Comparison of ENCODE assay signal across 22 cellular contexts in the genomic region with DNA sequence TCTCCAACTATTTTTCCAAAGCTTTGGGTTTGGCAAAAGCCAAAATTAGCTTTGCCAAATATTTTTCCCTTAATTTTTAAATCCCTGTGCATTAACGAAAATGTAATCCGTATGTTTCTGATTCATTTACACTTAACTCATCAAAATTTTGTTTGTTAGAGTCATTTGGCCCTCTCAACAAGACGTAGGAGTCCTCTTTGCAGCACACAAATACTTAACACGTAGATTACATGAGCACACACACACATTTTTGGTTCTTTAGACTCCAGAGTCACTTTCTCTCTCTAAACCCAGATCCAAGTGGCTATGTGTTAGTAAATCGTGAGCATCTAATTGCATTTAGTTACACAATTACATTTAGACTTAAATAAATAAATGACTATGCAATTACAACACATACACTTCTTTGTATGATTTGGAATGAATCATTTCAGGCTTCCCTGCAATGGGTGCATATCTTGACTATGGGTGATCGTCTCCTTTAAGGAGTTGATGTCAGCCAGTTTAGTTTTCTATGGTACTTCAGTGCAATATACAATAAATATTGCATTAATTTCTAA.
"Had no signal": no experiment of that assay in that cellular context is flagged by ENCODE, and none has a peak within 500 bp of the region (broad histone marks: within the 10 kb centered on the region; RNA-seq: fewer than 3 reads in every experiment).

No MANE protein-coding gene starts in this region.

- ATAC-seq: activated CD8-positive, alpha-beta memory T cell treated with anti-CD3 and anti-CD28 coated beads, Interleukin-2, amount 10 ng/mL, durations not matched to agents 7 days and 5 days; activated CD8-positive, alpha-beta T cell treated with anti-CD3 and anti-CD28 coated beads for 36 hours; activated naive CD8-positive, alpha-beta T cell treated with anti-CD3 and anti-CD28 coated beads, Interleukin-2, amount 50 U/mL, for 24 hours; foreskin keratinocyte; left lung; natural killer cell; stimulated activated naive B cell treated with anti-CD40 and anti-IgM and Interleukin-4, amounts not matched to agents 10 μg/mL and 1 μg/mL and 100 μg/mL, for 72 hours had no signal

- H3K36me3 ChIP-seq: esophagus squamous epithelium, left lung, uterus had no signal

- H3K27ac ChIP-seq: foreskin keratinocyte, left lung had no signal

- H3K9me3 ChIP-seq: left lung, uterus had no signal

- H3K4me1 ChIP-seq: esophagus squamous epithelium, foreskin keratinocyte, left lung, uterus had no signal

- H3K4me3 ChIP-seq: esophagus squamous epithelium, left lung, lung, uterus had no signal

- DNase-seq: activated CD4-positive, alpha-beta T cell treated with anti-CD3 and anti-CD28 coated beads, Interleukin-2, amount 10 ng/mL, durations not matched to agents 7 days and 5 days; activated CD8-positive, alpha-beta memory T cell treated with anti-CD3 and anti-CD28 coated beads, Interleukin-2, amount 10 ng/mL, durations not matched to agents 7 days and 5 days; activated CD8-positive, alpha-beta T cell treated with anti-CD3 and anti-CD28 coated beads for 36 hours; activated gamma-delta T cell; activated naive CD4-positive, alpha-beta T cell treated with anti-CD3 and anti-CD28 coated beads, Interleukin-2, amount 50 U/mL, for 16 hours; activated naive CD8-positive, alpha-beta T cell treated with anti-CD3 and anti-CD28 coated beads, Interleukin-2, amount 50 U/mL, for 24 hours; activated T-cell treated with anti-CD3 and anti-CD28 coated beads for 4 hours; anterior cingulate cortex; central memory CD4-positive, alpha-beta T cell; effector memory CD4-positive, alpha-beta T cell; esophagus squamous epithelium; foreskin keratinocyte; kidney glomerular epithelial cell; left lung; midbrain; natural killer cell; stimulated activated CD4-positive, alpha-beta T cell treated with anti-CD3 and anti-CD28 coated beads, Interleukin-2, amount 100 ng/mL, for 48 hours; stimulated activated CD8-positive, alpha-beta memory T cell treated with anti-CD3 and anti-CD28 coated beads, Interleukin-4, amount 100 ng/mL, for 48 hours; stimulated activated naive B cell treated with anti-CD40 and anti-IgM and Interleukin-4, amounts not matched to agents 10 μg/mL and 1 μg/mL and 100 μg/mL, for 72 hours; trophoblast cell; uterus had no signal

- H3K27me3 ChIP-seq: esophagus squamous epithelium, foreskin keratinocyte, left lung, uterus had no signal
